ENCODE assay signal across 1 cellular context in genomic region chr22:34800265-34800664, GRCh38.
TF ChIP-seq lines count a peak whose summit lies in the region.

No MANE protein-coding gene starts in this region.

TF ChIP-seq in H1, 55 proteins besides CTCF, POLR2A, EP300 and RAD21 (continued from another document):
- TF ChIP-seq SIX5 (IDR thresholded peaks at IDR 0.05; ENCODE audit: low read depth, low read length) (no peak), GABPA (IDR thresholded peaks at IDR 0.05; ENCODE audit: borderline replicate concordance, insufficient read depth, low read length) (no peak), YY1 (IDR thresholded peaks at IDR 0.05; ENCODE audit: low read depth, low read length) (no peak), HDAC2 (IDR thresholded peaks at IDR 0.05; ENCODE audit: borderline replicate concordance in 1 of 2, low read depth in 2 of 2, low read length in 2 of 2) (no peak), SP1 (IDR thresholded peaks at IDR 0.05; ENCODE audit: low read depth, low read length) (no peak), CEBPB (IDR thresholded peaks at IDR 0.05; ENCODE audit: low read depth, low read length) (no peak)
